10 cellular contexts compared by ENCODE assay signal in the genomic region with DNA sequence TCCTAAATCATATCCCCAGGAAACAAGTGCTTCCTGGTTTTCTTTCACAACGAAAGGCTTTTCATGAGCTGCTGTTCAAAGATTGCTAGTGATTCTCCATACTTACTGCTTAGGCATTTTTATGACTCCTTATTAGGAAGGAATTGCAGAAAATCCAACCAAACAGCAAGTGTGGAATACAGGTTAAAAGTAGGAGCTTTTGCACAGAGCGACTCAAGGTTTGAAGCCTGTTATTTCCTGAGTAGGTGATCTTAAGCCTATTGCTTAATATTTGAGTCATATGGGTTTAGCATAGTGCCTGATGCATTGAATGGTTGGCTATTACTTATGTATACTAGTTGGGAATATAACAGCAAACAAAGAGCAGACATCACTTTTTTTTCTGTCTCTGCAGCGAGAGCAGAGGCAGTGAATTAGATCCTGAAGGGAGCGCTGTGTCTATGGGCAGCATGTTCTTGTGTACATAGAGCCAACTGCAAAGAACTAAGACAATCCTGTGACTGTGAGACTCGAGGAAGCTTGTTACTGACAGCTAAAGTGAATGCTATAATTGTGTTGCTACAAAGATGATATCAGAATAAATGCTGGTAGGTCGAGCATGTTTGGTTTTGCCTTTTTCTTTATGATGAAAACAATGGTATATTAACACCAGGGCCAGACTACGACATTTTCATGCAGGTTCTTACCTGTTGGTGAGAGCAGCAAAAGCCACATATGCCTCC. TPM values are rescaled to one million over a fixed set of nuclear protein-coding genes. Genes with fewer than 3 reads are reported as not detected.
A peak's percentile ranks its signal among the peaks of the same experiment; 100 is the strongest.
DNase-seq lines count a peak whose midpoint lies in the region; ATAC-seq, FAIRE-seq and TF ChIP-seq lines count a peak whose summit lies in the region.
"Had no signal": no experiment of that assay in that cellular context is flagged by ENCODE, and none has a peak within 500 bp of the region (broad histone marks: within the 10 kb centered on the region; RNA-seq: fewer than 3 reads in every experiment).

No MANE protein-coding gene starts in this region.

- peaks cover 11 to 21% of the 10 kb centered on the region in 2 donors for H3K27me3 Mint-ChIP-seq in stimulated activated naive B cell treated with anti-CD40 and anti-IgM and Interleukin-4, amounts not matched to agents 10 μg/mL and 1 μg/mL and 100 μg/mL, for 72 hours
- peaks cover 14% of the 10 kb centered on the region for H3K27me3 Mint-ChIP-seq in CD4-positive, alpha-beta T cell

- peaks cover 89% of the 10 kb centered on the region for H3K4me1 ChIP-seq in HepG2 (ENCODE audit: insufficient read depth, low read length)

- H3K27me3 ChIP-seq in brain microvascular endothelial cell (replicated peaks) = no peaks in the 10 kb centered on the region
- H3K27me3 ChIP-seq in HepG2 (ENCODE audit: control insufficient read depth in 1 of 2, insufficient read depth in 2 of 2, low read length in 2 of 2) = no peaks in the 10 kb centered on the region; a peak in 1 of 5 replicates
- H3K27me3 ChIP-seq in CD4-positive, alpha-beta T cell (ENCODE audit: control insufficient read depth, insufficient read depth, low read length) = no peaks in the 10 kb centered on the region

- in situ Hi-C loops in brain microvascular endothelial cell (cut with HindIII; ENCODE audit: low pct_ligation_motif_present, low sequenced_read_pairs) = no loop called here
- in situ Hi-C loops in HepG2 (cut with HindIII; ENCODE audit: extremely low pct_ligation_motif_present, low pct_unique_long_range_greater_than_20kb) = no loop called here

- peak; percentile 20; the same call in 2 of the 3 replicates for ATAC-seq in HepG2
- no peak for ATAC-seq in stimulated activated naive B cell treated with anti-CD40 and anti-IgM and Interleukin-4, amounts not matched to agents 10 μg/mL and 1 μg/mL and 100 μg/mL, for 72 hours (replicated peaks)
- no peak for ATAC-seq in CD4-positive, alpha-beta T cell (ENCODE audit: poor library complexity)
- no peak for ATAC-seq in GM21825 (IDR thresholded peaks at IDR 0.05; ENCODE audit: unreplicated experiment)

- H3K4me2 ChIP-seq in HepG2 (ENCODE audit: low read depth, low read length) = peak overlapping the region; percentile 96

- no peaks in the 10 kb centered on the region for H3K9me3 ChIP-seq in HepG2 (ENCODE audit: low read length)
- H3K9me3 ChIP-seq in CD4-positive, alpha-beta T cell (ENCODE audit: control insufficient read depth, low read length) = no peaks in the 10 kb centered on the region

- no peak overlapping the region for H3K27ac Mint-ChIP-seq in stimulated activated naive B cell treated with anti-CD40 and anti-IgM and Interleukin-4, amounts not matched to agents 10 μg/mL and 1 μg/mL and 100 μg/mL, for 72 hours
- H3K27ac Mint-ChIP-seq in CD4-positive, alpha-beta T cell = no peak overlapping the region
- H3K27ac Mint-ChIP-seq: natural killer cell treated with Interleukin-12 subunit alpha and Interleukin-12 subunit beta and Interleukin-15 and Interleukin-18, amount 100 ng/mL, for 72 hours had no signal

- H3K36me3 Mint-ChIP-seq in stimulated activated naive B cell treated with anti-CD40 and anti-IgM and Interleukin-4, amounts not matched to agents 10 μg/mL and 1 μg/mL and 100 μg/mL, for 72 hours = no peaks in the 10 kb centered on the region
- no peaks in the 10 kb centered on the region for H3K36me3 Mint-ChIP-seq in CD4-positive, alpha-beta T cell (ENCODE audit: low read depth)
- H3K36me3 Mint-ChIP-seq: natural killer cell treated with Interleukin-12 subunit alpha and Interleukin-12 subunit beta and Interleukin-15 and Interleukin-18, amount 100 ng/mL, for 72 hours had no signal

- H2AFZ ChIP-seq in HepG2 (ENCODE audit: low read length) = no peak overlapping the region

- BruUV-seq in HepG2 (replicated peaks; lab: Mats Ljungman, UMichigan) = no TSS peak

- no peaks in the 10 kb centered on the region for H3K9me3 Mint-ChIP-seq in stimulated activated naive B cell treated with anti-CD40 and anti-IgM and Interleukin-4, amounts not matched to agents 10 μg/mL and 1 μg/mL and 100 μg/mL, for 72 hours
- no peaks in the 10 kb centered on the region for H3K9me3 Mint-ChIP-seq in CD4-positive, alpha-beta T cell
- H3K9me3 Mint-ChIP-seq: central memory CD8-positive, alpha-beta T cell; natural killer cell treated with Interleukin-12 subunit alpha and Interleukin-12 subunit beta and Interleukin-15 and Interleukin-18, amount 100 ng/mL, for 72 hours had no signal

- peaks cover 0 to 4% of the 10 kb centered on the region in 2 donors for H3K4me1 Mint-ChIP-seq in stimulated activated naive B cell treated with anti-CD40 and anti-IgM and Interleukin-4, amounts not matched to agents 10 μg/mL and 1 μg/mL and 100 μg/mL, for 72 hours
- H3K4me1 Mint-ChIP-seq in CD4-positive, alpha-beta T cell (ENCODE audit: low read depth) = no peaks in the 10 kb centered on the region
- H3K4me1 Mint-ChIP-seq: central memory CD8-positive, alpha-beta T cell had no signal

- CTCF ChIA-PET in HepG2 (lab: Yijun Ruan, JAX; ENCODE audit: low intra/inter-chr PET ratio, low total read pairs) = no interaction called here
- CTCF ChIA-PET in CD4-positive, alpha-beta T cell (lab: Charles Lee) = interaction anchor here (0.6 kb wide), 1 partner anchor 118 kb away, joined by 3 read pairs; no protein-coding TSS in a partner anchor

- no peak overlapping the region for H3K4me3 Mint-ChIP-seq in stimulated activated naive B cell treated with anti-CD40 and anti-IgM and Interleukin-4, amounts not matched to agents 10 μg/mL and 1 μg/mL and 100 μg/mL, for 72 hours
- H3K4me3 Mint-ChIP-seq in CD4-positive, alpha-beta T cell = no peak overlapping the region
- H3K4me3 Mint-ChIP-seq: central memory CD8-positive, alpha-beta T cell; natural killer cell treated with Interleukin-12 subunit alpha and Interleukin-12 subunit beta and Interleukin-15 and Interleukin-18, amount 100 ng/mL, for 72 hours had no signal

- H3K4me3 ChIP-seq in brain microvascular endothelial cell (ENCODE audit: low read depth, low read length) = no peak overlapping the region
- peak overlapping the region; percentile 26 to 97 (median 39); a peak in 5 of 6 replicates for H3K4me3 ChIP-seq in HepG2 (replicated peaks in 1 of 3; ENCODE audit: insufficient read depth in 1 of 3, low read depth in 2 of 3, low read length in 3 of 3)

- TF ChIP-seq POLR2A in HepG2 (IDR thresholded peaks at IDR 0.05; ENCODE audit: insufficient read depth in 1 of 2, low read depth in 2 of 2, low read length in 2 of 2) = peak in 1 of 2 experiments; percentile 3; a peak in 2 of 4 replicates

- intact Hi-C loops in HepG2 (cut with micrococcal nuclease; ENCODE audit: unreplicated experiment) = loop anchor here (5.0 kb wide), 1 partner anchor 111 kb away; no protein-coding TSS in a partner anchor
- intact Hi-C loops in CD4-positive, alpha-beta T cell (cut with DNase I, micrococcal nuclease) = no loop called here

- DNase-seq in brain microvascular endothelial cell = no peak
- DNase-seq in HepG2 (ENCODE audit: low spot score) = peak; percentile 66
- DNase-seq in stimulated activated naive B cell treated with anti-CD40 and anti-IgM and Interleukin-4, amounts not matched to agents 10 μg/mL and 1 μg/mL and 100 μg/mL, for 72 hours = no peak
- no peak for DNase-seq in DMS79 (lab: John Stamatoyannopoulos, UW)
- no peak for DNase-seq in CD4-positive, alpha-beta T cell

- FAIRE-seq in A204.1 (lab: Jason Lieb, UNC) (peak; percentile 52), HepG2 (lab: Jason Lieb, UNC) (no peak)

- H3K27ac ChIP-seq in brain microvascular endothelial cell = no peak overlapping the region
- H3K27ac ChIP-seq in HepG2 (ENCODE audit: extremely low read length, insufficient read depth, low read length) = peak overlapping the region; percentile 92
- H3K27ac ChIP-seq in CD4-positive, alpha-beta T cell (ENCODE audit: low read depth, low read length) = no peak overlapping the region

- no peak for TF ChIP-seq EP300 in Ishikawa (IDR thresholded peaks at IDR 0.05; ENCODE audit: borderline replicate concordance)
- no peak for TF ChIP-seq EP300 in HepG2 (IDR thresholded peaks at IDR 0.05; ENCODE audit: low read depth in 2 of 2, low read length in 2 of 2)
- no peak for TF ChIP-seq EP300 in HepG2 (CRISPR knock-in tag; IDR thresholded peaks at IDR 0.05; ENCODE audit: borderline replicate concordance)

- peak overlapping the region; percentile 61 for H3K9ac ChIP-seq in HepG2 (ENCODE audit: insufficient read depth, low read depth, low read length)

- TF ChIP-seq CTCF in brain microvascular endothelial cell (IDR thresholded peaks at IDR 0.05; ENCODE audit: low read depth, low read length, missing control alignments) = peak; percentile 5
- peak; percentile 55 for TF ChIP-seq CTCF in HepG2 (CRISPR knock-in tag; IDR thresholded peaks at IDR 0.05)
- no peak for TF ChIP-seq CTCF in CD4-positive, alpha-beta T cell (IDR thresholded peaks at IDR 0.05)

- POLR2A ChIA-PET in HepG2 (lab: Yijun Ruan, JAX) = interaction anchor here (0.8 to 10.4 kb wide), 10 partner anchors 9 to 149 kb away, joined by 3 to 265 read pairs (median 4); a partner anchor contains a TSS
- POLR2A ChIA-PET in CD4-positive, alpha-beta T cell (lab: Charles Lee) = no interaction called here

- H4K20me1 ChIP-seq in HepG2 (ENCODE audit: insufficient read depth, low read length) = peaks cover 11% of the 10 kb centered on the region; the same call in 1 of the 2 replicates

- H3K79me2 ChIP-seq in HepG2 (ENCODE audit: insufficient read depth, low read length) = peaks cover 51% of the 10 kb centered on the region

- H3K36me3 ChIP-seq in brain microvascular endothelial cell (replicated peaks) (peaks cover 47% of the 10 kb centered on the region), HepG2 (replicated peaks in 1 of 2; ENCODE audit: control insufficient read depth in 1 of 2, insufficient read depth in 2 of 2, low read length in 2 of 2) (peaks cover 10 to 45% of the 10 kb centered on the region in 2 experiments)

- WGBS in HepG2 (ENCODE audit: low lambda C conversion rate) = 44% methylated on average over 7 of the region's 7 CpGs

- TF ChIP-seq RAD21 in Ishikawa (IDR thresholded peaks at IDR 0.05; ENCODE audit: low read depth) (no peak), HepG2 (CRISPR knock-in tag; IDR thresholded peaks at IDR 0.05) (no peak)

RNA-seq across cellular contexts. Expression of a gene that starts 6.3 kb away (rescaled TPM):
- 226 and 431 TPM in 2 replicates for total RNA-seq in HepG2 (2016; rRNA removed; fragmentation: Illumina TruSeq; extraction: Trizol)
- total RNA-seq in HepG2 (2016; cell fraction: cytosol; rRNA removed; fragmentation: Illumina TruSeq; extraction: Trizol; ENCODE audit: low read depth) = 208 and 219 TPM in 2 replicates
- 231 and 434 TPM in 2 replicates for total RNA-seq in HepG2 (2016; cell fraction: insoluble cytoplasmic fraction; rRNA removed; fragmentation: Illumina TruSeq; extraction: Trizol)
- 245 and 253 TPM in 2 replicates for total RNA-seq in HepG2 (2016; cell fraction: membrane; rRNA removed; fragmentation: Illumina TruSeq; extraction: Trizol)
- total RNA-seq in HepG2 (2016; cell fraction: nucleus; rRNA removed; fragmentation: Illumina TruSeq; extraction: Trizol) = 420 and 443 TPM in 2 replicates
- polyA plus RNA-seq in HepG2 (2011; rRNA removed) = 1,198 and 1,359 TPM in 2 replicates
- polyA plus RNA-seq in HepG2 (2011; cell fraction: cytosol; rRNA removed) = 1,424 and 1,669 TPM in 2 replicates
- 327 and 438 TPM in 2 replicates for polyA plus RNA-seq in HepG2 (2011; cell fraction: nucleus; rRNA removed)
- 451 and 486 TPM in 2 replicates for polyA plus RNA-seq in HepG2 (2012)
- 115 and 136 TPM in 2 replicates for polyA plus RNA-seq in HepG2 (2016; cell fraction: cytosol; fragmentation: Illumina TruSeq; extraction: Trizol; ENCODE audit: low read depth)
- 218 and 233 TPM in 2 replicates for polyA plus RNA-seq in HepG2 (2016; cell fraction: insoluble cytoplasmic fraction; fragmentation: Illumina TruSeq; extraction: Trizol; ENCODE audit: low read depth)
- 148 and 158 TPM in 2 replicates for polyA plus RNA-seq in HepG2 (2016; cell fraction: membrane; fragmentation: Illumina TruSeq; extraction: Trizol; ENCODE audit: low read depth)
- 564 and 601 TPM in 2 replicates for polyA plus RNA-seq in HepG2 (2016; cell fraction: nucleus; fragmentation: Illumina TruSeq; extraction: Trizol; ENCODE audit: insufficient read depth, low read depth)
- 1,057 and 2,299 TPM in 2 replicates for polyA minus RNA-seq in HepG2 (2011; rRNA and poly(A)+ RNA removed; ENCODE audit: low replicate concordance)
- 560 and 611 TPM in 2 replicates for polyA minus RNA-seq in HepG2 (2011; cell fraction: cytosol; rRNA and poly(A)+ RNA removed)
- 379 and 448 TPM in 2 replicates for polyA minus RNA-seq in HepG2 (2011; cell fraction: nucleus; rRNA and poly(A)+ RNA removed)
- not detected for total RNA-seq in CD4-positive, alpha-beta T cell
- total RNA-seq: natural killer cell treated with Interleukin-12 subunit alpha and Interleukin-12 subunit beta and Interleukin-15 and Interleukin-18, amount 100 ng/mL, for 72 hours had no signal

RNA-seq across cellular contexts. Expression of a gene that starts 37.7 kb away (rescaled TPM):
- not detected in 2 replicates for total RNA-seq in HepG2 (2016; rRNA removed; fragmentation: Illumina TruSeq; extraction: Trizol)
- not detected in 2 replicates for total RNA-seq in HepG2 (2016; cell fraction: cytosol; rRNA removed; fragmentation: Illumina TruSeq; extraction: Trizol; ENCODE audit: low read depth)
- not detected in 2 replicates for total RNA-seq in HepG2 (2016; cell fraction: insoluble cytoplasmic fraction; rRNA removed; fragmentation: Illumina TruSeq; extraction: Trizol)
- not detected in 2 replicates for total RNA-seq in HepG2 (2016; cell fraction: membrane; rRNA removed; fragmentation: Illumina TruSeq; extraction: Trizol)
- not detected in 2 replicates for total RNA-seq in HepG2 (2016; cell fraction: nucleus; rRNA removed; fragmentation: Illumina TruSeq; extraction: Trizol)
- polyA plus RNA-seq in HepG2 (2011; rRNA removed) = 0.15 and 0.25 TPM in 2 replicates
- polyA plus RNA-seq in HepG2 (2011; cell fraction: cytosol; rRNA removed) = 0.03 and 0.11 TPM in 2 replicates
- not detected in 2 replicates for polyA plus RNA-seq in HepG2 (2011; cell fraction: nucleus; rRNA removed)
- polyA plus RNA-seq in HepG2 (2012) = 0.08 TPM in 1 of 2 replicates, not detected in the other
- polyA plus RNA-seq in HepG2 (2016; cell fraction: cytosol; fragmentation: Illumina TruSeq; extraction: Trizol; ENCODE audit: low read depth) = not detected in 2 replicates
- polyA plus RNA-seq in HepG2 (2016; cell fraction: insoluble cytoplasmic fraction; fragmentation: Illumina TruSeq; extraction: Trizol; ENCODE audit: low read depth) = not detected in 2 replicates
- not detected in 2 replicates for polyA plus RNA-seq in HepG2 (2016; cell fraction: membrane; fragmentation: Illumina TruSeq; extraction: Trizol; ENCODE audit: low read depth)
- polyA plus RNA-seq in HepG2 (2016; cell fraction: nucleus; fragmentation: Illumina TruSeq; extraction: Trizol; ENCODE audit: insufficient read depth, low read depth) = not detected in 2 replicates
- not detected in 2 replicates for polyA minus RNA-seq in HepG2 (2011; rRNA and poly(A)+ RNA removed; ENCODE audit: low replicate concordance)
- polyA minus RNA-seq in HepG2 (2011; cell fraction: cytosol; rRNA and poly(A)+ RNA removed) = not detected in 2 replicates
- polyA minus RNA-seq in HepG2 (2011; cell fraction: nucleus; rRNA and poly(A)+ RNA removed) = not detected in 2 replicates
- not detected for total RNA-seq in CD4-positive, alpha-beta T cell
- total RNA-seq: natural killer cell treated with Interleukin-12 subunit alpha and Interleukin-12 subunit beta and Interleukin-15 and Interleukin-18, amount 100 ng/mL, for 72 hours had no signal

Comparison
In these comparisons a context has a peak if more than half of its experiments do, and no peak if none do; other contexts are left out.
1. RNA of a gene that starts 6.3 kb away (total RNA-seq): 208 to 443 TPM in HepG2; not detected in CD4-positive, alpha-beta T cell; every median in the first group is over 100 times any median in the second.